9 cellular contexts compared by ENCODE assay signal in genomic region chr9:119167267-119167666, GRCh38.
"Had no signal": no experiment of that assay in that cellular context is flagged by ENCODE, and none has a peak within 500 bp of the region (broad histone marks: within the 10 kb centered on the region; RNA-seq: fewer than 3 reads in every experiment).

No MANE protein-coding gene starts in this region.

- H3K27ac Mint-ChIP-seq: IgD-negative memory B cell had no signal

- H3K4me3 ChIP-seq: K562 had no signal

- H3K9ac ChIP-seq: KMS-11 had no signal

- H3K4me3 Mint-ChIP-seq: IgD-negative memory B cell had no signal

- H3K4me2 ChIP-seq: KMS-11 had no signal

- H3K27ac ChIP-seq: HL-60, KMS-11 had no signal

- H3K36me3 Mint-ChIP-seq: IgD-negative memory B cell had no signal

- DNase-seq: IMR-90, KBM-7, KG1 had no signal

- FAIRE-seq: HepG2, HTR-8/SVneo, K562 had no signal
